ENCODE assay signal across 2 cellular contexts in genomic region chr2:60991644-60992043, GRCh38.
TF ChIP-seq lines count a peak whose summit lies in the region.

No MANE protein-coding gene starts in this region.

TF ChIP-seq in HCT116, 20 proteins besides CTCF, POLR2A, EP300 and RAD21:
- TF ChIP-seq YY1 (IDR thresholded peaks at IDR 0.05; ENCODE audit: extremely low read depth, insufficient replicate concordance, low read depth, low read length): no peak
- 0 out of 2 replicates have a peak, but pooled peaks have one; percentile 25 for TF ChIP-seq CBX3 (IDR thresholded peaks at IDR 0.05; ENCODE audit: low read depth)

TF ChIP-seq in GM12878, 131 proteins besides CTCF, POLR2A, EP300 and RAD21:
- TF ChIP-seq, protein P1, sequence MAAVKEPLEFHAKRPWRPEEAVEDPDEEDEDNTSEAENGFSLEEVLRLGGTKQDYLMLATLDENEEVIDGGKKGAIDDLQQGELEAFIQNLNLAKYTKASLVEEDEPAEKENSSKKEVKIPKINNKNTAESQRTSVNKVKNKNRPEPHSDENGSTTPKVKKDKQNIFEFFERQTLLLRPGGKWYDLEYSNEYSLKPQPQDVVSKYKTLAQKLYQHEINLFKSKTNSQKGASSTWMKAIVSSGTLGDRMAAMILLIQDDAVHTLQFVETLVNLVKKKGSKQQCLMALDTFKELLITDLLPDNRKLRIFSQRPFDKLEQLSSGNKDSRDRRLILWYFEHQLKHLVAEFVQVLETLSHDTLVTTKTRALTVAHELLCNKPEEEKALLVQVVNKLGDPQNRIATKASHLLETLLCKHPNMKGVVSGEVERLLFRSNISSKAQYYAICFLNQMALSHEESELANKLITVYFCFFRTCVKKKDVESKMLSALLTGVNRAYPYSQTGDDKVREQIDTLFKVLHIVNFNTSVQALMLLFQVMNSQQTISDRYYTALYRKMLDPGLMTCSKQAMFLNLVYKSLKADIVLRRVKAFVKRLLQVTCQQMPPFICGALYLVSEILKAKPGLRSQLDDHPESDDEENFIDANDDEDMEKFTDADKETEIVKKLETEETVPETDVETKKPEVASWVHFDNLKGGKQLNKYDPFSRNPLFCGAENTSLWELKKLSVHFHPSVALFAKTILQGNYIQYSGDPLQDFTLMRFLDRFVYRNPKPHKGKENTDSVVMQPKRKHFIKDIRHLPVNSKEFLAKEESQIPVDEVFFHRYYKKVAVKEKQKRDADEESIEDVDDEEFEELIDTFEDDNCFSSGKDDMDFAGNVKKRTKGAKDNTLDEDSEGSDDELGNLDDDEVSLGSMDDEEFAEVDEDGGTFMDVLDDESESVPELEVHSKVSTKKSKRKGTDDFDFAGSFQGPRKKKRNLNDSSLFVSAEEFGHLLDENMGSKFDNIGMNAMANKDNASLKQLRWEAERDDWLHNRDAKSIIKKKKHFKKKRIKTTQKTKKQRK (IDR thresholded peaks at IDR 0.05; ENCODE audit: low read depth, low read length): no peak
- peak; percentile 28 for TF ChIP-seq SKIL (IDR thresholded peaks at IDR 0.05; ENCODE audit: low read depth, poor library complexity, severe bottlenecking)
- TF ChIP-seq EGR1 (IDR thresholded peaks at IDR 0.05; ENCODE audit: borderline replicate concordance in 1 of 2, low read depth in 2 of 2, low read length in 2 of 2): no peak
- TF ChIP-seq ZNF24 (IDR thresholded peaks at IDR 0.05): 0 out of 2 replicates have a peak, but pooled peaks have one; percentile 11
- peak; percentile 79 for TF ChIP-seq CBX5 (IDR thresholded peaks at IDR 0.05; ENCODE audit: low read depth)
- TF ChIP-seq, protein P2, sequence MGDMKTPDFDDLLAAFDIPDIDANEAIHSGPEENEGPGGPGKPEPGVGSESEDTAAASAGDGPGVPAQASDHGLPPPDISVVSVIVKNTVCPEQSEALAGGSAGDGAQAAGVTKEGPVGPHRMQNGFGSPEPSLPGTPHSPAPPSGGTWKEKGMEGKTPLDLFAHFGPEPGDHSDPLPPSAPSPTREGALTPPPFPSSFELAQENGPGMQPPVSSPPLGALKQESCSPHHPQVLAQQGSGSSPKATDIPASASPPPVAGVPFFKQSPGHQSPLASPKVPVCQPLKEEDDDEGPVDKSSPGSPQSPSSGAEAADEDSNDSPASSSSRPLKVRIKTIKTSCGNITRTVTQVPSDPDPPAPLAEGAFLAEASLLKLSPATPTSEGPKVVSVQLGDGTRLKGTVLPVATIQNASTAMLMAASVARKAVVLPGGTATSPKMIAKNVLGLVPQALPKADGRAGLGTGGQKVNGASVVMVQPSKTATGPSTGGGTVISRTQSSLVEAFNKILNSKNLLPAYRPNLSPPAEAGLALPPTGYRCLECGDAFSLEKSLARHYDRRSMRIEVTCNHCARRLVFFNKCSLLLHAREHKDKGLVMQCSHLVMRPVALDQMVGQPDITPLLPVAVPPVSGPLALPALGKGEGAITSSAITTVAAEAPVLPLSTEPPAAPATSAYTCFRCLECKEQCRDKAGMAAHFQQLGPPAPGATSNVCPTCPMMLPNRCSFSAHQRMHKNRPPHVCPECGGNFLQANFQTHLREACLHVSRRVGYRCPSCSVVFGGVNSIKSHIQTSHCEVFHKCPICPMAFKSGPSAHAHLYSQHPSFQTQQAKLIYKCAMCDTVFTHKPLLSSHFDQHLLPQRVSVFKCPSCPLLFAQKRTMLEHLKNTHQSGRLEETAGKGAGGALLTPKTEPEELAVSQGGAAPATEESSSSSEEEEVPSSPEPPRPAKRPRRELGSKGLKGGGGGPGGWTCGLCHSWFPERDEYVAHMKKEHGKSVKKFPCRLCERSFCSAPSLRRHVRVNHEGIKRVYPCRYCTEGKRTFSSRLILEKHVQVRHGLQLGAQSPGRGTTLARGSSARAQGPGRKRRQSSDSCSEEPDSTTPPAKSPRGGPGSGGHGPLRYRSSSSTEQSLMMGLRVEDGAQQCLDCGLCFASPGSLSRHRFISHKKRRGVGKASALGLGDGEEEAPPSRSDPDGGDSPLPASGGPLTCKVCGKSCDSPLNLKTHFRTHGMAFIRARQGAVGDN (IDR thresholded peaks at IDR 0.05): no peak
- TF ChIP-seq RELA (IDR thresholded peaks at IDR 0.05; ENCODE audit: borderline replicate concordance, partially characterized antibody): no peak
- TF ChIP-seq BMI1 (IDR thresholded peaks at IDR 0.05; ENCODE audit: borderline replicate concordance): no peak
TF ChIP-seq in GM12878: peak in this region for 3.
